10 cellular contexts compared by ENCODE assay signal in genomic region chr1:43199093-43199726, GRCh38. TPM values are rescaled to one million over a fixed set of nuclear protein-coding genes. Genes with fewer than 3 reads are reported as not detected.
DNase-seq lines count a peak whose midpoint lies in the region; ATAC-seq lines count a peak whose summit lies in the region.
"Had no signal": no experiment of that assay in that cellular context is flagged by ENCODE, and none has a peak within 500 bp of the region (broad histone marks: within the 10 kb centered on the region; RNA-seq: fewer than 3 reads in every experiment).

No MANE protein-coding gene starts in this region.

- no peak overlapping the region for H3K4ac ChIP-seq in mesenchymal stem cell (ENCODE audit: low read depth in 1 of 2, low read length in 2 of 2)

- H3K14ac ChIP-seq in mesenchymal stem cell (ENCODE audit: low read length in 2 of 2): no peak overlapping the region

- H3K23ac ChIP-seq in mesenchymal stem cell (ENCODE audit: low read length in 2 of 2): no peak overlapping the region

- H4K8ac ChIP-seq in mesenchymal stem cell (ENCODE audit: low read length): no peak overlapping the region

- H2BK15ac ChIP-seq in mesenchymal stem cell (ENCODE audit: low read depth, poor library complexity, severe bottlenecking): no peak overlapping the region

- DNase-seq in NCI-H2029 treated with DMSO at 0.1 percent for 48 hours (lab: John Stamatoyannopoulos, UW) (peak; percentile 97), left kidney (ENCODE audit: low read depth, low spot score) (peak; percentile 11), mesenchymal stem cell (no peak), head of caudate nucleus (no peak)
- no peak for DNase-seq in NK-92 treated with Interleukin-12 subunit alpha and Interleukin-12 subunit beta, amount 100 ng/mL, for 24 hours (lab: John Stamatoyannopoulos, UW)
- DNase-seq: left cardiac atrium had no signal

- H3K9me3 ChIP-seq in mesenchymal stem cell (ENCODE audit: control insufficient read depth, low read length): peaks cover 7% of the 10 kb centered on the region

- no peak overlapping the region for H4K91ac ChIP-seq in mesenchymal stem cell (ENCODE audit: low read length)

- no peak overlapping the region for H3K9ac ChIP-seq in mesenchymal stem cell (ENCODE audit: low read length)

- H3K79me1 ChIP-seq in mesenchymal stem cell (replicated peaks; ENCODE audit: low read length, poor library complexity, severe bottlenecking): no peaks in the 10 kb centered on the region

- no peak overlapping the region for H2AK5ac ChIP-seq in mesenchymal stem cell (ENCODE audit: low read length, severe bottlenecking)

- H3K4me3 ChIP-seq in mesenchymal stem cell (ENCODE audit: insufficient read depth in 1 of 2, low read depth in 1 of 2, low read length in 2 of 2): no peak overlapping the region
- H3K4me3 ChIP-seq: right atrium auricular region had no signal

- no peak overlapping the region for H2BK5ac ChIP-seq in mesenchymal stem cell (ENCODE audit: low read depth, low read length, poor library complexity, severe bottlenecking)

- intact Hi-C loops in head of caudate nucleus (cut with DNase I): no loop called here

- ATAC-seq in GM18868 (IDR thresholded peaks at IDR 0.05; ENCODE audit: unreplicated experiment): peak; percentile 75
- ATAC-seq in HG02610 (IDR thresholded peaks at IDR 0.05; ENCODE audit: unreplicated experiment): peak; percentile 73
- no peak for ATAC-seq in GM21825 (IDR thresholded peaks at IDR 0.05; ENCODE audit: unreplicated experiment)
- ATAC-seq: left cardiac atrium had no signal

- peaks cover 0 to 11% of the 10 kb centered on the region in 2 experiments for H3K27me3 ChIP-seq in mesenchymal stem cell (ENCODE audit: control insufficient read depth in 1 of 2, insufficient read depth in 1 of 2, low read length in 2 of 2)
- H3K27me3 ChIP-seq: right atrium auricular region had no signal

- peak overlapping the region in 1 of 2 experiments; percentile 16 for H3K18ac ChIP-seq in mesenchymal stem cell (ENCODE audit: low read depth in 1 of 2, low read length in 2 of 2)

- H2BK120ac ChIP-seq in mesenchymal stem cell (ENCODE audit: low read depth, low read length): no peak overlapping the region

- no peak overlapping the region for H3K4me2 ChIP-seq in mesenchymal stem cell (ENCODE audit: low read length, poor library complexity, severe bottlenecking)

- H3K27ac ChIP-seq in mesenchymal stem cell (ENCODE audit: low read length, poor library complexity, severe bottlenecking): no peak overlapping the region
- H3K27ac ChIP-seq: right atrium auricular region had no signal

- H3K36me3 ChIP-seq in mesenchymal stem cell (ENCODE audit: control insufficient read depth in 1 of 2, insufficient read depth in 2 of 2, low read depth in 1 of 2, low read length in 2 of 2): no peaks in the 10 kb centered on the region
- H3K36me3 ChIP-seq: right atrium auricular region had no signal

- H2AFZ ChIP-seq in mesenchymal stem cell (ENCODE audit: low read depth, low read length): no peak overlapping the region

- H2BK12ac ChIP-seq in mesenchymal stem cell (ENCODE audit: low read length in 2 of 2): no peak overlapping the region

- 78% methylated on average over 8 of the region's 8 CpGs for WGBS in mesenchymal stem cell

- no peaks in the 10 kb centered on the region for H3K4me1 ChIP-seq in mesenchymal stem cell (ENCODE audit: control insufficient read depth, insufficient read depth, low read depth, low read length)
- H3K4me1 ChIP-seq: right atrium auricular region had no signal

RNA-seq across cellular contexts. Expression of gene CFAP57, which starts 27.1 kb away (rescaled TPM):
- polyA plus RNA-seq in mesenchymal stem cell (2013, experiment 1 of 2): 0.14 TPM
- polyA plus RNA-seq in mesenchymal stem cell (2013, experiment 2 of 2): 0.14 TPM

RNA-seq across cellular contexts. Expression of gene EBNA1BP2, which starts 27.1 kb away (rescaled TPM):
- polyA plus RNA-seq in mesenchymal stem cell (2013, experiment 1 of 2): 64.4 TPM
- polyA plus RNA-seq in mesenchymal stem cell (2013, experiment 2 of 2): 65.5 TPM

Comparison
In these comparisons a context has a peak if more than half of its experiments do, and no peak if none do; other contexts are left out.
1. DNase-seq: peak in NCI-H2029 treated with DMSO at 0.1 percent for 48 hours (single experiment) and left kidney (single experiment); none in mesenchymal stem cell (single experiment), NK-92 treated with Interleukin-12 subunit alpha and Interleukin-12 subunit beta, amount 100 ng/mL, for 24 hours (single experiment) and head of caudate nucleus (0 of 42).